1 cellular context compared by ENCODE assay signal in genomic region chr12:116693259-116694227, GRCh38.
TF ChIP-seq lines count a peak whose summit lies in the region.

No MANE protein-coding gene starts in this region.

TF ChIP-seq in SK-N-SH treated with all-trans-retinoic acid at 6 μM for 48 hours, 23 proteins besides CTCF, POLR2A, EP300 and RAD21 (continued from another document):
- TF ChIP-seq CREB5 (CRISPR knock-in tag; IDR thresholded peaks at IDR 0.05; ENCODE audit: low read depth) (no peak), CSDC2 (CRISPR knock-in tag; IDR thresholded peaks at IDR 0.05) (no peak)
